ENCODE assay signal across 1 cellular context in the genomic region with DNA sequence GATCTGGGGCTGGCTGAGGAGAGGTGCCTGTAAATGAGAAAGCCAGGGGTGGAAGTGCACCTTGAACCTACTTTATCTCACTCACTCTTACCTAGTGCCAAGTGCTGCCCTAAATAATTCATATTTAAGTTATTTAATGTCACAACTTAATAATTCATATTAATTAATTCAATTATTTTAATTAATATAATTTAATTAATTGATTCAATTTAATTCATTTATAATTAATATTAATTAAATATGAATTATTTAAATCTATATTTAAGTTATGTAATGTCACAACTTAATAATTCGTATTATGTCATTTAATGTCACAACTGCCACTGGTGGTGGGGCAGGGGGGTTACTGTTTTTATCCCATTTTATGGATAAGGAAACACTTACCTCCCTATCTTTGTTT.
TF ChIP-seq lines count a peak whose summit lies in the region.

No MANE protein-coding gene starts in this region.

TF ChIP-seq in GM23338, 12 proteins besides CTCF, POLR2A, EP300 and RAD21 (continued from another document):
- TF ChIP-seq, protein P1, sequence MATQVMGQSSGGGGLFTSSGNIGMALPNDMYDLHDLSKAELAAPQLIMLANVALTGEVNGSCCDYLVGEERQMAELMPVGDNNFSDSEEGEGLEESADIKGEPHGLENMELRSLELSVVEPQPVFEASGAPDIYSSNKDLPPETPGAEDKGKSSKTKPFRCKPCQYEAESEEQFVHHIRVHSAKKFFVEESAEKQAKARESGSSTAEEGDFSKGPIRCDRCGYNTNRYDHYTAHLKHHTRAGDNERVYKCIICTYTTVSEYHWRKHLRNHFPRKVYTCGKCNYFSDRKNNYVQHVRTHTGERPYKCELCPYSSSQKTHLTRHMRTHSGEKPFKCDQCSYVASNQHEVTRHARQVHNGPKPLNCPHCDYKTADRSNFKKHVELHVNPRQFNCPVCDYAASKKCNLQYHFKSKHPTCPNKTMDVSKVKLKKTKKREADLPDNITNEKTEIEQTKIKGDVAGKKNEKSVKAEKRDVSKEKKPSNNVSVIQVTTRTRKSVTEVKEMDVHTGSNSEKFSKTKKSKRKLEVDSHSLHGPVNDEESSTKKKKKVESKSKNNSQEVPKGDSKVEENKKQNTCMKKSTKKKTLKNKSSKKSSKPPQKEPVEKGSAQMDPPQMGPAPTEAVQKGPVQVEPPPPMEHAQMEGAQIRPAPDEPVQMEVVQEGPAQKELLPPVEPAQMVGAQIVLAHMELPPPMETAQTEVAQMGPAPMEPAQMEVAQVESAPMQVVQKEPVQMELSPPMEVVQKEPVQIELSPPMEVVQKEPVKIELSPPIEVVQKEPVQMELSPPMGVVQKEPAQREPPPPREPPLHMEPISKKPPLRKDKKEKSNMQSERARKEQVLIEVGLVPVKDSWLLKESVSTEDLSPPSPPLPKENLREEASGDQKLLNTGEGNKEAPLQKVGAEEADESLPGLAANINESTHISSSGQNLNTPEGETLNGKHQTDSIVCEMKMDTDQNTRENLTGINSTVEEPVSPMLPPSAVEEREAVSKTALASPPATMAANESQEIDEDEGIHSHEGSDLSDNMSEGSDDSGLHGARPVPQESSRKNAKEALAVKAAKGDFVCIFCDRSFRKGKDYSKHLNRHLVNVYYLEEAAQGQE (IDR thresholded peaks at IDR 0.05; ENCODE audit: unreplicated experiment): no peak
- TF ChIP-seq ZNF331 (CRISPR knock-in tag; IDR thresholded peaks at IDR 0.05; ENCODE audit: low read depth) (no peak), JUNB (IDR thresholded peaks at IDR 0.05; ENCODE audit: unreplicated experiment) (no peak), POLR2AphosphoS5 (IDR thresholded peaks at IDR 0.05; ENCODE audit: low read depth) (no peak)
